ENCODE assay signal across 8 cellular contexts in the genomic region with DNA sequence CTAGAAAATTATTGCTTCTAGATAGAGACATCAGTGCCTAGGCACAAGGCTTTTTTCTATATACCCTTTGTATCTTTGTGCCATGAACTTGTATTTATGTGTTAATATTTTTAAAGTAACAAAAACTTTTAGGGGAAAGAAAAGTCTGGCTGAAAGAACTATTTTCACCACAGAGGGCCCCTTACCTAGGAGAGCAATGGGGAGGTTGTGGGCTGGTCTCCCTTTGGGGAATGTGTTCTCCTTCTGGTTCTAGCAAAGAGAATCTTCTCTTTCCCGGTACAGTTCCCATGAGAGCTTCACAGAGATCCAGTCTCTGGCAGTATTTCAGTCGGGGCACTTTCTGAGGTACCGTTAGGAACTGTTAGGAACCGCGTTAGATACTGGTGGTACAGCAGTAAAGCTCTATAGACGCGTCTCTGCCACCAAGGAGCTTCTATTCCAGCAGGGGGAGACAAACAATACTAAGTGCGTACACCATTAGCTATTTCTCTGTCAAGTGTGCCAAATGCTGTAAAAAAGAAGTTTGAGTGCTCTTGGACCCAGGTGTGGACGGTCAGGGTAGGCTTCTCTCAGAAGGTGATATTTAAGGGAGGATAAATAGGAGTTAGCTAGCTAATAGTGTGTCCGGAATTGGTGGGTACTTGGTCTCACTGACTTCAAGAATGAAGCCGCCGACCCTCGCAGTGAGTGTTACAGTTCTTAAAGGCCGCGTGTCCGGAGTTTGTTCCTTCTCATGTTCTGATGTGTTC. TPM values are rescaled to one million over a fixed set of nuclear protein-coding genes. Genes with fewer than 3 reads are reported as not detected.
A peak's percentile ranks its signal among the peaks of the same experiment; 100 is the strongest.
DNase-seq lines count a peak whose midpoint lies in the region; ATAC-seq, FAIRE-seq and TF ChIP-seq lines count a peak whose summit lies in the region.

No MANE protein-coding gene starts in this region.

- intact Hi-C loops in dorsolateral prefrontal cortex (cut with DNase I), result loop anchor here (2.0 to 5.0 kb wide), 2 partner anchors 57 to 61 kb away; no protein-coding TSS in a partner anchor

- TF ChIP-seq POLR2A in GM12892 (IDR thresholded peaks at IDR 0.05; ENCODE audit: low read depth, low read length), result no peak

- CTCF ChIA-PET in AG04450 (lab: Charles Lee), result interaction anchor here (0.6 to 4.5 kb wide), 28 partner anchors 9 to 202 kb away, joined by 3 to 160 read pairs (median 4); a partner anchor contains a TSS

- ATAC-seq in lung (ENCODE audit: insufficient read depth, low FRiP score), result peak; percentile 69
- peak; percentile 88 for ATAC-seq in stimulated activated naive CD8-positive, alpha-beta T cell treated with anti-CD3 and anti-CD28 coated beads, Interleukin-15, Interleukin-2, amounts not matched to agents 100 U/mL and 50 U/mL, for 24 hours

- no peaks in the 10 kb centered on the region for H3K36me3 ChIP-seq in lung (ENCODE audit: control insufficient read depth in 2 of 2, insufficient read depth in 2 of 2, low read length in 2 of 2)

- POLR2A ChIA-PET in AG04450 (lab: Yijun Ruan, JAX), result interaction anchor here (1.0 kb wide), 1 partner anchor 60 kb away, joined by 4 read pairs; no protein-coding TSS in a partner anchor

- peak; percentile 83 for TF ChIP-seq CTCF in AG04450 (IDR thresholded peaks at IDR 0.05; ENCODE audit: low read depth, low read length)
- peak; percentile 75 for TF ChIP-seq CTCF in WI38 (IDR thresholded peaks at IDR 0.05; ENCODE audit: low read depth, low read length)
- peak; percentile 10 to 82 (median 69) for TF ChIP-seq CTCF in dorsolateral prefrontal cortex (IDR thresholded peaks at IDR 0.05 in 54 of 56, conservative IDR thresholded peaks at IDR 0.05 in 2 of 56; ENCODE audit: low read depth in 1 of 56, partially characterized antibody in 56 of 56)
- peak; percentile 42 for TF ChIP-seq CTCF in lung (IDR thresholded peaks at IDR 0.05; ENCODE audit: control extremely low read depth, extremely low read depth)

- H3K4me1 ChIP-seq in lung (ENCODE audit: control insufficient read depth in 2 of 2, insufficient read depth in 2 of 2, low read length in 2 of 2), result no peaks in the 10 kb centered on the region

- H3K9me3 ChIP-seq in AG04450 (ENCODE audit: control insufficient read depth, insufficient read depth, low read length) (no peaks in the 10 kb centered on the region; the same call in 1 of the 2 replicates), lung (ENCODE audit: control insufficient read depth in 2 of 2, insufficient read depth in 1 of 2, low read length in 1 of 2) (no peaks in the 10 kb centered on the region)

- H3K27ac ChIP-seq in AG04450 (ENCODE audit: low read depth, low read length) (no peak overlapping the region), dorsolateral prefrontal cortex (no peak overlapping the region), lung (ENCODE audit: low read depth in 1 of 2, low read length in 1 of 2) (no peak overlapping the region)

- H3K4me3 ChIP-seq in AG04450 (ENCODE audit: low read depth, low read length), result no peak overlapping the region
- no peak overlapping the region for H3K4me3 ChIP-seq in WI38 (ENCODE audit: low read depth, low read length)
- H3K4me3 ChIP-seq in dorsolateral prefrontal cortex, result no peak overlapping the region
- no peak overlapping the region for H3K4me3 ChIP-seq in lung

- DNase-seq in AG04450 (ENCODE audit: low read depth, low spot score), result peak; percentile 11
- peak; percentile 47 for DNase-seq in GM12892 (ENCODE audit: insufficient read length)
- peak; percentile 42 for DNase-seq in NCI-H2107 treated with DMSO at 0.1 percent for 48 hours (lab: John Stamatoyannopoulos, UW; ENCODE audit: unreplicated experiment)
- DNase-seq in dorsolateral prefrontal cortex, result peak in 3 of 10 donors; percentile 23 to 39 (median 36)
- no peak for DNase-seq in lung (ENCODE audit: low spot score)
- DNase-seq in stimulated activated naive CD8-positive, alpha-beta T cell treated with anti-CD3 and anti-CD28 coated beads, Interleukin-15, Interleukin-2, amounts not matched to agents 100 U/mL and 50 U/mL, for 24 hours, result peak; percentile 46
- DNase-seq in DMS153 (lab: John Stamatoyannopoulos, UW), result no peak

- FAIRE-seq in GM12892 (lab: Jason Lieb, UNC), result peak; percentile 92

- WGBS in lung, 2 donors, result 44 to 50% methylated on average over 16 of the region's 16 CpGs

- H3K27me3 ChIP-seq in AG04450 (ENCODE audit: control insufficient read depth, insufficient read depth, low read length), result peaks cover 15% of the 10 kb centered on the region
- peaks cover 0 to 5% (median 0%) of the 10 kb centered on the region in 45 donors for H3K27me3 ChIP-seq in dorsolateral prefrontal cortex
- H3K27me3 ChIP-seq in lung (ENCODE audit: control insufficient read depth, insufficient read depth), result no peaks in the 10 kb centered on the region

RNA-seq across cellular contexts. Expression of a gene that starts 4.6 kb away (rescaled TPM):
- polyA plus RNA-seq in AG04450 (2011; rRNA removed), result not detected in 2 replicates
- not detected in 2 replicates for polyA minus RNA-seq in AG04450 (2011; rRNA and poly(A)+ RNA removed)
- polyA plus RNA-seq in GM12892 (2012; ENCODE audit: missing spikeins), result not detected
- total RNA-seq in dorsolateral prefrontal cortex, result under 1 TPM in 10 of 120 experiments, not detected in 110; 0.23 to 0.83 (median 0.40) TPM
- total RNA-seq in lung, result 10 to 100 TPM in 1 of 2 donors, under 1 TPM in 1; 0.18 to 11.1 TPM
- polyA plus RNA-seq in lung, result under 1 TPM in 1 of 2 donors, not detected in 1; 0.03 TPM

RNA-seq across cellular contexts. Expression of a gene that starts 40.2 kb away (rescaled TPM):
- polyA plus RNA-seq in AG04450 (2011; rRNA removed) (43.3 and 54.2 TPM in 2 replicates), lung (10 to 100 TPM; 29.8 to 73.4 TPM)
- polyA minus RNA-seq in AG04450 (2011; rRNA and poly(A)+ RNA removed), result 17.6 and 21.8 TPM in 2 replicates
- polyA plus RNA-seq in GM12892 (2012; ENCODE audit: missing spikeins), result 45.6 TPM
- total RNA-seq in dorsolateral prefrontal cortex (10 to 100 TPM; 32.7 to 77.7 (median 59.5) TPM), lung (10 to 100 TPM; 50.6 to 68.6 TPM)

RNA-seq across cellular contexts. Expression of a gene that starts 41.4 kb away (rescaled TPM):
- polyA plus RNA-seq in AG04450 (2011; rRNA removed) (not detected in 2 replicates), lung (not detected)
- polyA minus RNA-seq in AG04450 (2011; rRNA and poly(A)+ RNA removed), result not detected in 2 replicates
- 2.3 TPM for polyA plus RNA-seq in GM12892 (2012; ENCODE audit: missing spikeins)
- total RNA-seq in dorsolateral prefrontal cortex (under 1 TPM in 8 of 120 experiments, not detected in 112; 0.14 to 0.88 (median 0.34) TPM), lung (under 1 TPM in 1 of 2 donors, not detected in 1; 0.15 TPM)

Comparison
In these comparisons a context has a peak if more than half of its experiments do, and no peak if none do; other contexts are left out.
1. DNase-seq: peak in AG04450 (single experiment), GM12892 (single experiment), NCI-H2107 treated with DMSO at 0.1 percent for 48 hours (single experiment) and stimulated activated naive CD8-positive, alpha-beta T cell treated with anti-CD3 and anti-CD28 coated beads, Interleukin-15, Interleukin-2, amounts not matched to agents 100 U/mL and 50 U/mL, for 24 hours (single experiment); none in lung (single experiment) and DMS153 (single experiment).
2. Peak in every context shown above with its lines, with median percentiles within 50 percentile points of each other: CTCF ChIP-seq.